In genomic region chr10:47420305-47421056, GRCh38 we compare ENCODE assay signal across 20 cellular contexts. TPM values are rescaled to one million over a fixed set of nuclear protein-coding genes. Genes with fewer than 3 reads are reported as not detected.
DNase-seq lines count a peak whose midpoint lies in the region; ATAC-seq, FAIRE-seq and TF ChIP-seq lines count a peak whose summit lies in the region.
"Had no signal": no experiment of that assay in that cellular context is flagged by ENCODE, and none has a peak within 500 bp of the region (broad histone marks: within the 10 kb centered on the region; RNA-seq: fewer than 3 reads in every experiment).

No MANE protein-coding gene starts in this region.

- H2AFZ ChIP-seq in astrocyte (ENCODE audit: low read depth, low read length), result no peak overlapping the region

- H3K36me3 ChIP-seq in astrocyte (ENCODE audit: insufficient read depth, low read length) (no peaks in the 10 kb centered on the region), upper lobe of right lung (no peaks in the 10 kb centered on the region)

- H3K27me3 Mint-ChIP-seq in astrocyte (ENCODE audit: low read depth, unreplicated experiment), result peaks cover 3% of the 10 kb centered on the region

- H3K4me2 ChIP-seq in astrocyte (ENCODE audit: low read length), result peak overlapping the region; percentile 34

- DNase-seq in left ventricle myocardium superior, result peak; percentile 14
- DNase-seq in Right ventricle myocardium superior, result no peak
- no peak for DNase-seq in astrocyte (ENCODE audit: low read depth)
- peak; percentile 84 for DNase-seq in mesenteric fat pad (ENCODE audit: low spot score)
- DNase-seq in upper lobe of right lung, result no peak
- DNase-seq in mucosa of gallbladder (ENCODE audit: low spot score), result no peak
- no peak for DNase-seq in kidney glomerular epithelial cell (lab: John Stamatoyannopoulos, UW)
- DNase-seq: DMS79, NCI-H1417, NCI-H1930, NCI-H2171, NCI-H82, RPMI8226 had no signal

- H3K4me1 Mint-ChIP-seq in astrocyte (ENCODE audit: low read depth, unreplicated experiment), result no peaks in the 10 kb centered on the region

- peaks cover 20% of the 10 kb centered on the region for H3K27me3 ChIP-seq in astrocyte (ENCODE audit: insufficient read depth, low read length)
- no peaks in the 10 kb centered on the region for H3K27me3 ChIP-seq in upper lobe of right lung

- H3K4me1 ChIP-seq in astrocyte (ENCODE audit: insufficient read depth, low read length) (peaks cover 8% of the 10 kb centered on the region), upper lobe of right lung (no peaks in the 10 kb centered on the region)

- no peak for TF ChIP-seq CTCF in astrocyte (IDR thresholded peaks at IDR 0.05; ENCODE audit: insufficient read depth, low read depth, low read length)
- TF ChIP-seq CTCF in upper lobe of right lung (IDR thresholded peaks at IDR 0.05), result no peak

- peak overlapping the region; percentile 17 for H3K27ac Mint-ChIP-seq in astrocyte (ENCODE audit: unreplicated experiment)

- no peak overlapping the region for H3K4me3 ChIP-seq in astrocyte (ENCODE audit: insufficient read depth, low read depth, low read length)
- H3K4me3 ChIP-seq in upper lobe of right lung, result no peak overlapping the region

- intact Hi-C loops in left ventricle myocardium superior (cut with micrococcal nuclease) (no loop called here), Right ventricle myocardium superior (cut with DNase I) (no loop called here), upper lobe of right lung (cut with DNase I) (no loop called here)

- no peaks in the 10 kb centered on the region for H4K20me1 ChIP-seq in astrocyte (ENCODE audit: insufficient read depth, low read length)

- no peak overlapping the region for H3K9ac ChIP-seq in astrocyte (ENCODE audit: low read length)

- no peak for FAIRE-seq in astrocyte (lab: Jason Lieb, UNC)
- FAIRE-seq: G401.6, GM12891, H54 had no signal

- H3K9me3 ChIP-seq in astrocyte (ENCODE audit: insufficient read depth, low read depth, low read length) (no peaks in the 10 kb centered on the region), upper lobe of right lung (no peaks in the 10 kb centered on the region)

- H3K79me2 ChIP-seq in astrocyte (ENCODE audit: insufficient read depth, low read length), result no peaks in the 10 kb centered on the region

- H3K4me3 Mint-ChIP-seq in astrocyte (ENCODE audit: unreplicated experiment), result no peak overlapping the region

- H3K27ac ChIP-seq in astrocyte (ENCODE audit: low read depth, low read length), result no peak overlapping the region
- no peak overlapping the region for H3K27ac ChIP-seq in upper lobe of right lung
- H3K27ac ChIP-seq: C4-2B had no signal

- no peaks in the 10 kb centered on the region for H3K9me3 Mint-ChIP-seq in astrocyte (ENCODE audit: unreplicated experiment)

- no peaks in the 10 kb centered on the region for H3K36me3 Mint-ChIP-seq in astrocyte (ENCODE audit: low read depth, unreplicated experiment)

- ATAC-seq in left ventricle myocardium superior, result no peak
- ATAC-seq in Right ventricle myocardium superior (ENCODE audit: poor library complexity), result no peak
- ATAC-seq in upper lobe of right lung, result peak; percentile 36
- ATAC-seq in GM19351 (IDR thresholded peaks at IDR 0.05; ENCODE audit: unreplicated experiment), result no peak

RNA-seq across cellular contexts. Expression of gene ZNF488, which starts 36.4 kb away (rescaled TPM):
- total RNA-seq in left ventricle myocardium superior (not detected), Right ventricle myocardium superior (not detected), astrocyte (0.94 and 1.4 TPM in 2 replicates), mesenteric fat pad (0.10 TPM), upper lobe of right lung (0.41 TPM), mucosa of gallbladder (1.8 TPM)
- total RNA-seq: NCI-H460, SK-MEL-5 had no signal

Comparison
In these comparisons a context has a peak if more than half of its experiments do, and no peak if none do; other contexts are left out.
1. DNase-seq: peak in left ventricle myocardium superior (single experiment) and mesenteric fat pad (single experiment); none in Right ventricle myocardium superior (single experiment), astrocyte (single experiment), upper lobe of right lung (single experiment), mucosa of gallbladder (single experiment) and kidney glomerular epithelial cell (single experiment).